ENCODE assay signal across 8 cellular contexts in genomic region chr2:241863021-241863954, GRCh38. TPM values are rescaled to one million over a fixed set of nuclear protein-coding genes. Genes with fewer than 3 reads are reported as not detected.
DNase-seq lines count a peak whose midpoint lies in the region; ATAC-seq and TF ChIP-seq lines count a peak whose summit lies in the region.

No MANE protein-coding gene starts in this region.

- intact Hi-C loops in CD8-positive, alpha-beta T cell (cut with DNase I, micrococcal nuclease) = no loop called here

- no peak for TF ChIP-seq CTCF in CD8-positive, alpha-beta T cell (IDR thresholded peaks at IDR 0.05)
- no peak for TF ChIP-seq CTCF in NB4 (IDR thresholded peaks at IDR 0.05; ENCODE audit: low read depth, low read length)
- no peak for TF ChIP-seq CTCF in WERI-Rb-1 (IDR thresholded peaks at IDR 0.05; ENCODE audit: low read depth, low read length)

- H3K27me3 Mint-ChIP-seq in CD8-positive, alpha-beta T cell (ENCODE audit: low read depth) = peaks cover 28% of the 10 kb centered on the region
- H3K27me3 Mint-ChIP-seq in activated naive CD8-positive, alpha-beta T cell treated with anti-CD3 and anti-CD28 coated beads, Interleukin-2, amount 10 ng/mL, durations not matched to agents 7 days and 5 days = peaks cover 27% of the 10 kb centered on the region

- H3K27ac ChIP-seq in CD8-positive, alpha-beta T cell (ENCODE audit: low read depth, low read length) = no peak overlapping the region
- H3K27ac ChIP-seq in WERI-Rb-1 = no peak overlapping the region

- no peak overlapping the region for H3K4me3 ChIP-seq in CD8-positive, alpha-beta T cell (ENCODE audit: low read depth, low read length)
- H3K4me3 ChIP-seq in NB4 (ENCODE audit: low read depth, low read length) (no peak overlapping the region), skeletal muscle satellite cell (ENCODE audit: low read length) (peak overlapping the region; percentile 24), WERI-Rb-1 (ENCODE audit: low read depth, low read length) (no peak overlapping the region)

- no peak overlapping the region for H3K9ac ChIP-seq in skeletal muscle satellite cell (ENCODE audit: low read depth, low read length)

- H3K4me1 ChIP-seq in CD8-positive, alpha-beta T cell (ENCODE audit: insufficient read depth, low read length) = peaks cover 76% of the 10 kb centered on the region
- H3K4me1 ChIP-seq in skeletal muscle satellite cell (ENCODE audit: control insufficient read depth, insufficient read depth, low read length) = peaks cover 16% of the 10 kb centered on the region

- CTCF ChIA-PET in CD8-positive, alpha-beta T cell (lab: Charles Lee) = no interaction called here

- DNase-seq in CD8-positive, alpha-beta T cell = peak in 3 of 7 experiments; percentile 31 to 58 (median 46)
- DNase-seq in NB4 (ENCODE audit: low read depth) (peak; percentile 57), WERI-Rb-1 (no peak), RPMI8226 (no peak)
- DNase-seq in activated naive CD8-positive, alpha-beta T cell treated with anti-CD3 and anti-CD28 coated beads, Interleukin-2, amount 10 ng/mL, durations not matched to agents 7 days and 5 days = no peak

- H3K27ac Mint-ChIP-seq in CD8-positive, alpha-beta T cell = peak overlapping the region; percentile 77
- no peak overlapping the region for H3K27ac Mint-ChIP-seq in activated naive CD8-positive, alpha-beta T cell treated with anti-CD3 and anti-CD28 coated beads, Interleukin-2, amount 10 ng/mL, durations not matched to agents 7 days and 5 days

- no peaks in the 10 kb centered on the region for H3K27me3 ChIP-seq in CD8-positive, alpha-beta T cell (ENCODE audit: insufficient read depth, low read length)
- H3K27me3 ChIP-seq in skeletal muscle satellite cell (ENCODE audit: control insufficient read depth, insufficient read depth, low read length) (peaks cover 25% of the 10 kb centered on the region), WERI-Rb-1 (ENCODE audit: insufficient read depth, low read depth, severe bottlenecking) (no peaks in the 10 kb centered on the region)

- no peak for TF ChIP-seq POLR2A in NB4 (IDR thresholded peaks at IDR 0.05; ENCODE audit: extremely low read depth, insufficient read length)

- no peaks in the 10 kb centered on the region for H3K9me3 ChIP-seq in CD8-positive, alpha-beta T cell (ENCODE audit: low read length)
- H3K9me3 ChIP-seq in skeletal muscle satellite cell (replicated peaks; ENCODE audit: low read length) (no peaks in the 10 kb centered on the region), WERI-Rb-1 (ENCODE audit: severe bottlenecking) (no peaks in the 10 kb centered on the region)

- peak overlapping the region; percentile 74 for H3K4me2 ChIP-seq in skeletal muscle satellite cell (ENCODE audit: low read length)

- no peaks in the 10 kb centered on the region for H3K9me3 Mint-ChIP-seq in CD8-positive, alpha-beta T cell
- peaks cover 11% of the 10 kb centered on the region for H3K9me3 Mint-ChIP-seq in activated naive CD8-positive, alpha-beta T cell treated with anti-CD3 and anti-CD28 coated beads, Interleukin-2, amount 10 ng/mL, durations not matched to agents 7 days and 5 days

- H3K36me3 ChIP-seq in CD8-positive, alpha-beta T cell (ENCODE audit: insufficient read depth, low read length) = no peaks in the 10 kb centered on the region
- H3K36me3 ChIP-seq in skeletal muscle satellite cell (ENCODE audit: insufficient read depth, low read length) (no peaks in the 10 kb centered on the region), WERI-Rb-1 (no peaks in the 10 kb centered on the region)

- peaks cover 66% of the 10 kb centered on the region for H3K4me1 Mint-ChIP-seq in CD8-positive, alpha-beta T cell (ENCODE audit: low read depth)
- H3K4me1 Mint-ChIP-seq in activated naive CD8-positive, alpha-beta T cell treated with anti-CD3 and anti-CD28 coated beads, Interleukin-2, amount 10 ng/mL, durations not matched to agents 7 days and 5 days = peaks cover 59% of the 10 kb centered on the region

- H3K36me3 Mint-ChIP-seq in CD8-positive, alpha-beta T cell = no peaks in the 10 kb centered on the region
- peaks cover 16% of the 10 kb centered on the region for H3K36me3 Mint-ChIP-seq in activated naive CD8-positive, alpha-beta T cell treated with anti-CD3 and anti-CD28 coated beads, Interleukin-2, amount 10 ng/mL, durations not matched to agents 7 days and 5 days

- POLR2A ChIA-PET in CD8-positive, alpha-beta T cell (lab: Charles Lee) = interaction anchor here (1.0 kb wide), 1 partner anchor 1295 kb away, joined by 3 read pairs; the partner anchor contains the start of gene RNPEPL1
- POLR2A ChIA-PET in activated naive CD8-positive, alpha-beta T cell treated with anti-CD3 and anti-CD28 coated beads, Interleukin-2, amount 10 ng/mL, durations not matched to agents 7 days and 5 days (lab: Charles Lee) = no interaction called here

- peak; percentile 5 for ATAC-seq in CD8-positive, alpha-beta T cell
- peak; percentile 1 for ATAC-seq in activated naive CD8-positive, alpha-beta T cell treated with anti-CD3 and anti-CD28 coated beads, Interleukin-2, amount 10 ng/mL, durations not matched to agents 7 days and 5 days (ENCODE audit: low read depth)
- no peak for ATAC-seq in GM19452 (IDR thresholded peaks at IDR 0.05; ENCODE audit: unreplicated experiment)
- ATAC-seq in HG02623 (IDR thresholded peaks at IDR 0.05; ENCODE audit: unreplicated experiment) = no peak

- peak overlapping the region; percentile 60 for H3K4me3 Mint-ChIP-seq in CD8-positive, alpha-beta T cell
- H3K4me3 Mint-ChIP-seq in activated naive CD8-positive, alpha-beta T cell treated with anti-CD3 and anti-CD28 coated beads, Interleukin-2, amount 10 ng/mL, durations not matched to agents 7 days and 5 days = peak overlapping the region; percentile 41

RNA-seq across cellular contexts. Expression of gene PDCD1, which starts 4.6 kb away (rescaled TPM):
- 10 to 100 TPM in 1 of 2 experiments, 1 to 10 TPM in 1; 8.0 to 10.7 TPM for total RNA-seq in CD8-positive, alpha-beta T cell
- total RNA-seq in activated naive CD8-positive, alpha-beta T cell treated with anti-CD3 and anti-CD28 coated beads, Interleukin-2, amount 10 ng/mL, durations not matched to agents 7 days and 5 days = 1 to 10 TPM; 5.4 to 6.6 TPM
- total RNA-seq in skeletal muscle satellite cell (2012; rRNA removed) = not detected in 2 replicates

RNA-seq across cellular contexts. Expression of gene RTP5, which starts 6.2 kb away (rescaled TPM):
- total RNA-seq in CD8-positive, alpha-beta T cell = 1 to 10 TPM; 1.8 to 2.7 TPM
- under 1 TPM; 0.53 to 0.60 TPM for total RNA-seq in activated naive CD8-positive, alpha-beta T cell treated with anti-CD3 and anti-CD28 coated beads, Interleukin-2, amount 10 ng/mL, durations not matched to agents 7 days and 5 days
- not detected in 2 replicates for total RNA-seq in skeletal muscle satellite cell (2012; rRNA removed)

RNA-seq across cellular contexts. Expression of gene NEU4, which starts 54.3 kb away (rescaled TPM):
- total RNA-seq in CD8-positive, alpha-beta T cell = 1 to 10 TPM; 2.9 to 3.0 TPM
- total RNA-seq in activated naive CD8-positive, alpha-beta T cell treated with anti-CD3 and anti-CD28 coated beads, Interleukin-2, amount 10 ng/mL, durations not matched to agents 7 days and 5 days = under 1 TPM in 1 of 2 experiments, not detected in 1; 0.20 TPM
- not detected in 2 replicates for total RNA-seq in skeletal muscle satellite cell (2012; rRNA removed)

Comparison
In these comparisons a context has a peak if more than half of its experiments do, and no peak if none do; other contexts are left out.
1. ATAC-seq: peak in CD8-positive, alpha-beta T cell (single experiment) and activated naive CD8-positive, alpha-beta T cell treated with anti-CD3 and anti-CD28 coated beads, Interleukin-2, amount 10 ng/mL, durations not matched to agents 7 days and 5 days (single experiment); none in GM19452 (single experiment) and HG02623 (single experiment).